Comparison of ENCODE assay signal across 20 cellular contexts in the genomic region with DNA sequence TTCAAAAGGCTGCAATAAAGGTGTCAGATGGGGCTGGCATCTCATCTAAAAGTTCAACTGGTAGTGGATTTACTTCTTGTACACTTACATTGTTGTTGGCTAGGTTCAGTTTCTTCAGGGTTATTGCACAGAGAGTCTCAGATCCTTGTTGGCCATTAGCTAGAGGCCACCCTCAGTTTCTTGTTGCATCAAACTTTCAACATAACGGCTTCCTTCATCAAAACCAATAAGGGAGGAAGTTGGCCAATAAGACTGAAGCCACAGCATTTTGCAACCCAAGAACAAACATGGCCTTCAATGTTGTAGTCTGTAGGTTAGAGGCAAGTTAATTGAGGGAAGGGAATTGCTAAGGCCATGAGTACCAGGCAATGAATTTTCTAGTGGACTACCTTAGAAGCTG.
"Had no signal": no experiment of that assay in that cellular context is flagged by ENCODE, and none has a peak within 500 bp of the region (broad histone marks: within the 10 kb centered on the region; RNA-seq: fewer than 3 reads in every experiment).

No MANE protein-coding gene starts in this region.

- H3K9me3 Mint-ChIP-seq: stimulated activated memory B cell treated with anti-CD40 and anti-IgM and Interleukin-4, amounts not matched to agents 10 μg/mL and 1 μg/mL and 100 μg/mL, for 72 hours had no signal

- H3K4me1 ChIP-seq: spleen, upper lobe of left lung had no signal

- H3K4me1 Mint-ChIP-seq: activated CD4-positive, alpha-beta T cell treated with anti-CD3 and anti-CD28 coated beads, Interleukin-2, amount 10 ng/mL, durations not matched to agents 7 days and 5 days; activated naive CD4-positive, alpha-beta T cell treated with anti-CD3 and anti-CD28 coated beads, Interleukin-2, amount 10 ng/mL, durations not matched to agents 7 days and 5 days; stimulated activated memory B cell treated with anti-CD40 and anti-IgM and Interleukin-4, amounts not matched to agents 10 μg/mL and 1 μg/mL and 100 μg/mL, for 72 hours had no signal

- H3K27ac Mint-ChIP-seq: activated CD4-positive, alpha-beta T cell treated with anti-CD3 and anti-CD28 coated beads, Interleukin-2, amount 10 ng/mL, durations not matched to agents 7 days and 5 days; activated naive CD4-positive, alpha-beta T cell treated with anti-CD3 and anti-CD28 coated beads, Interleukin-2, amount 10 ng/mL, durations not matched to agents 7 days and 5 days; mesothelial cell of epicardium; natural killer cell treated with Interleukin-12 subunit alpha and Interleukin-12 subunit beta and Interleukin-15 and Interleukin-18, amount 100 ng/mL, for 72 hours; stimulated activated memory B cell treated with anti-CD40 and anti-IgM and Interleukin-4, amounts not matched to agents 10 μg/mL and 1 μg/mL and 100 μg/mL, for 72 hours had no signal

- H3K27me3 Mint-ChIP-seq: activated CD4-positive, alpha-beta T cell treated with anti-CD3 and anti-CD28 coated beads, Interleukin-2, amount 10 ng/mL, durations not matched to agents 7 days and 5 days; activated naive CD4-positive, alpha-beta T cell treated with anti-CD3 and anti-CD28 coated beads, Interleukin-2, amount 10 ng/mL, durations not matched to agents 7 days and 5 days; natural killer cell treated with Interleukin-12 subunit alpha and Interleukin-12 subunit beta and Interleukin-15 and Interleukin-18, amount 100 ng/mL, for 72 hours; stimulated activated memory B cell treated with anti-CD40 and anti-IgM and Interleukin-4, amounts not matched to agents 10 μg/mL and 1 μg/mL and 100 μg/mL, for 72 hours had no signal

- H3K36me3 Mint-ChIP-seq: activated naive CD4-positive, alpha-beta T cell treated with anti-CD3 and anti-CD28 coated beads, Interleukin-2, amount 10 ng/mL, durations not matched to agents 7 days and 5 days; mesothelial cell of epicardium; stimulated activated memory B cell treated with anti-CD40 and anti-IgM and Interleukin-4, amounts not matched to agents 10 μg/mL and 1 μg/mL and 100 μg/mL, for 72 hours had no signal

- H3K9me3 ChIP-seq: neutrophil, thoracic aorta, upper lobe of left lung had no signal

- DNase-seq: activated CD4-positive, alpha-beta T cell treated with anti-CD3 and anti-CD28 coated beads, Interleukin-2, amount 10 ng/mL, durations not matched to agents 7 days and 5 days; activated CD8-positive, alpha-beta memory T cell treated with anti-CD3 and anti-CD28 coated beads, Interleukin-2, amount 50 U/mL, for 4 hours; activated effector memory CD4-positive, alpha-beta T cell treated with Interleukin-2 at 50 U/mL for 16 hours; activated naive CD4-positive, alpha-beta T cell treated with anti-CD3 and anti-CD28 coated beads, Interleukin-2, amount 10 ng/mL, durations not matched to agents 7 days and 5 days; activated T-cell treated with anti-CD3 and anti-CD28 coated beads, Interleukin-2, amount 50 U/mL, for 4 hours; aorta; brain microvascular endothelial cell; central memory CD4-positive, alpha-beta T cell; dorsolateral prefrontal cortex; left cardiac atrium; spleen; stimulated activated CD4-positive, alpha-beta T cell treated with anti-CD3 and anti-CD28 coated beads, Interleukin-4, amount 100 ng/mL, for 4 hours; T1000 had no signal

- H3K27me3 ChIP-seq: brain microvascular endothelial cell, dorsolateral prefrontal cortex, neutrophil, spleen, upper lobe of left lung had no signal

- H3K4me3 Mint-ChIP-seq: activated CD4-positive, alpha-beta T cell treated with anti-CD3 and anti-CD28 coated beads, Interleukin-2, amount 10 ng/mL, durations not matched to agents 7 days and 5 days; activated naive CD4-positive, alpha-beta T cell treated with anti-CD3 and anti-CD28 coated beads, Interleukin-2, amount 10 ng/mL, durations not matched to agents 7 days and 5 days; activated T-cell treated with anti-CD3 and anti-CD28 coated beads, Interleukin-2, amount 50 U/mL, for 4 hours; mesothelial cell of epicardium; natural killer cell treated with Interleukin-12 subunit alpha and Interleukin-12 subunit beta and Interleukin-15 and Interleukin-18, amount 100 ng/mL, for 72 hours; stimulated activated memory B cell treated with anti-CD40 and anti-IgM and Interleukin-4, amounts not matched to agents 10 μg/mL and 1 μg/mL and 100 μg/mL, for 72 hours had no signal

- ATAC-seq: activated CD4-positive, CD25-positive, alpha-beta regulatory T cell treated with anti-CD3 and anti-CD28 coated beads, Interleukin-2, amount 50 U/mL, for 24 hours; activated T-cell treated with anti-CD3 and anti-CD28 coated beads, Interleukin-2, amount 50 U/mL, for 4 hours; left cardiac atrium; natural killer cell treated with Interleukin-12 subunit alpha and Interleukin-12 subunit beta and Interleukin-15 and Interleukin-18, amount 100 ng/mL, for 72 hours; stimulated activated memory B cell treated with anti-CD40 and anti-IgM and Interleukin-4, amounts not matched to agents 10 μg/mL and 1 μg/mL and 100 μg/mL, for 72 hours had no signal

- H3K36me3 ChIP-seq: brain microvascular endothelial cell, neutrophil, spleen, thoracic aorta, upper lobe of left lung had no signal

- H3K4me3 ChIP-seq: dorsolateral prefrontal cortex, spleen, thoracic aorta, upper lobe of left lung had no signal

- H3K27ac ChIP-seq: brain microvascular endothelial cell, dorsolateral prefrontal cortex, neutrophil, thoracic aorta, upper lobe of left lung had no signal
